In genomic region chr17:27839571-27840405, GRCh38 we compare ENCODE assay signal across 6 cellular contexts. TPM values are rescaled to one million over a fixed set of nuclear protein-coding genes. Genes with fewer than 3 reads are reported as not detected.
"Had no signal": no experiment of that assay in that cellular context is flagged by ENCODE, and none has a peak within 500 bp of the region (broad histone marks: within the 10 kb centered on the region; RNA-seq: fewer than 3 reads in every experiment).

No MANE protein-coding gene starts in this region.

RNA-seq across cellular contexts. Expression of gene NOS2, which starts 39.5 kb away (rescaled TPM):
- total RNA-seq: activated B cell treated with CpG ODN at 0.5 μM for 24 hours; activated CD8-positive, alpha-beta T cell treated with anti-CD3 and anti-CD28 coated beads, Interleukin-2, amount 10 ng/mL, durations not matched to agents 7 days and 5 days; activated naive CD4-positive, alpha-beta T cell treated with anti-CD3 and anti-CD28 coated beads, Interleukin-2, amount 50 U/mL, for 72 hours; osteocyte; renal cortical epithelial cell; T-helper 2 cell treated with Interferon-gamma antibody and Interleukin-4, amounts not matched to agents 100 ng/mL and 5 ng/mL, for 36 hours had no signal
